26 cellular contexts compared by ENCODE assay signal in the genomic region with DNA sequence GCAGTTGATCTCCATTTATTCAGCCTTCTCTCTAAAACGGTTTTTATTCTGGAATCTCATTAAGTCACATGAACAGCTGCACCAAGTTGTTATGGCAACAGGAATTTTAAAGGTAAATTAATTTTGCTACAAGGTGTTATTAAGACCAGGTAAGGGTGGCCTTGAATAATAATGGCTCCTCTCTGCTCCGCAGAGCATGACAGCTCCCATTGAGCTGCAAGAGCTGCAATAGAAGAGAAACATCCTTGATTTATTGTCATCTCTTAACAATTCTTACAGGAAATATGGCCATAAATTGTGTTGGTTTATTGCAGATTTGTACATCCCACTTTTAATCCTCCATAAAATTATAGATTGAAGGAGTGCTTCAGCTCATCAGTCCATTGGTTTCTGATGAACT.
"Had no signal": no experiment of that assay in that cellular context is flagged by ENCODE, and none has a peak within 500 bp of the region (broad histone marks: within the 10 kb centered on the region; RNA-seq: fewer than 3 reads in every experiment).

No MANE protein-coding gene starts in this region.

- H3K27me3 ChIP-seq: adrenal gland, ascending aorta, brain microvascular endothelial cell, foreskin keratinocyte, pancreas, upper lobe of left lung had no signal

- H3K27ac Mint-ChIP-seq: activated naive CD8-positive, alpha-beta T cell; activated T-cell treated with anti-CD3 and anti-CD28 coated beads, Interleukin-2, amount 50 U/mL, for 24 hours; activated T-helper 2 cell treated with anti-CD3 and anti-CD28 coated beads, Interferon-gamma antibody, Interleukin-2, Interleukin-4, amounts not matched to agents 10 μg/mL and 5 μg/mL and 100 μg/mL, durations not matched to agents 14 hours and 24 hours and 36 hours; mesothelial cell of epicardium; natural killer cell treated with Interleukin-12 subunit alpha and Interleukin-12 subunit beta and Interleukin-15 and Interleukin-18, amount 100 ng/mL, for 72 hours had no signal

- H3K9me3 ChIP-seq: adrenal gland, pancreas had no signal

- H3K4me1 ChIP-seq: adrenal gland had no signal

- H3K4me3 Mint-ChIP-seq: activated naive CD8-positive, alpha-beta T cell; activated T-cell treated with anti-CD3 and anti-CD28 coated beads, Interleukin-2, amount 50 U/mL, for 24 hours; mesothelial cell of epicardium; natural killer cell treated with Interleukin-12 subunit alpha and Interleukin-12 subunit beta and Interleukin-15 and Interleukin-18, amount 100 ng/mL, for 72 hours had no signal

- ATAC-seq: foreskin keratinocyte; left ventricle myocardium superior; natural killer cell treated with Interleukin-12 subunit alpha and Interleukin-12 subunit beta and Interleukin-15 and Interleukin-18, amount 100 ng/mL, for 72 hours; pancreas; psoas muscle; right cardiac atrium; stimulated activated naive CD8-positive, alpha-beta T cell treated with anti-CD3 and anti-CD28 coated beads, Interleukin-15, Interleukin-2, amounts not matched to agents 100 U/mL and 50 U/mL, for 24 hours had no signal

- H3K27me3 Mint-ChIP-seq: activated naive CD8-positive, alpha-beta T cell had no signal

- H3K4me3 ChIP-seq: adrenal gland, ascending aorta, pancreas, psoas muscle, upper lobe of left lung had no signal

- DNase-seq: activated CD4-positive, alpha-beta T cell treated with anti-CD3 and anti-CD28 coated beads for 1 hour; activated CD4-positive, alpha-beta T cell treated with anti-CD3 and anti-CD28 coated beads, Interleukin-2, amount 50 U/mL, for 1 hour; activated CD8-positive, alpha-beta memory T cell treated with anti-CD3 and anti-CD28 coated beads, Interleukin-2, amount 50 U/mL, for 4 hours; activated naive CD4-positive, alpha-beta T cell; activated T-cell treated with anti-CD3 and anti-CD28 coated beads, Interleukin-2, amount 50 U/mL, for 24 hours; adrenal gland; brain microvascular endothelial cell; caudate nucleus; dermis blood vessel endothelial cell; effector CD8-positive, alpha-beta T cell; foreskin keratinocyte; left ventricle myocardium superior; mammary epithelial cell; pancreas; psoas muscle; right cardiac atrium; stimulated activated CD4-positive, alpha-beta T cell treated with anti-CD3 and anti-CD28 coated beads, Interleukin-12 subunit alpha, Interleukin-12 subunit beta, amount 100 ng/mL, for 4 hours; stimulated activated CD4-positive, alpha-beta T cell treated with anti-CD3 and anti-CD28 coated beads, Interleukin-4, amount 100 ng/mL, for 4 hours; stimulated activated naive CD8-positive, alpha-beta T cell treated with anti-CD3 and anti-CD28 coated beads, Interleukin-15, Interleukin-2, amounts not matched to agents 100 U/mL and 50 U/mL, for 24 hours; upper lobe of left lung; WERI-Rb-1 had no signal

- H3K27ac ChIP-seq: adrenal gland, ascending aorta, brain microvascular endothelial cell, foreskin keratinocyte, pancreas, psoas muscle, upper lobe of left lung, WERI-Rb-1 had no signal

- H3K36me3 ChIP-seq: adrenal gland, ascending aorta, brain microvascular endothelial cell, pancreas, upper lobe of left lung, WERI-Rb-1 had no signal
